20 cellular contexts compared by ENCODE assay signal in genomic region chr19:58237324-58237723, GRCh38. TPM values are rescaled to one million over a fixed set of nuclear protein-coding genes. Genes with fewer than 3 reads are reported as not detected.
DNase-seq lines count a peak whose midpoint lies in the region; ATAC-seq, FAIRE-seq and TF ChIP-seq lines count a peak whose summit lies in the region.
"Had no signal": no experiment of that assay in that cellular context is flagged by ENCODE, and none has a peak within 500 bp of the region (broad histone marks: within the 10 kb centered on the region; RNA-seq: fewer than 3 reads in every experiment).

No MANE protein-coding gene starts in this region.

- TF ChIP-seq POLR2A in K562 (conservative IDR thresholded peaks at IDR 0.05): no peak
- no peak for TF ChIP-seq POLR2A in H1 (IDR thresholded peaks at IDR 0.05; ENCODE audit: control extremely low read depth in 1 of 2, low read depth in 2 of 2, low read length in 2 of 2)

- H2BK5ac ChIP-seq in H1 (ENCODE audit: low read depth, low read length): no peak overlapping the region

- no peaks in the 10 kb centered on the region for H3K23me2 ChIP-seq in H1 (ENCODE audit: low read depth, low read length)

- H2AFZ ChIP-seq in K562 (ENCODE audit: low read depth, low read length) (no peak overlapping the region), H1 (ENCODE audit: low read length) (no peak overlapping the region), smooth muscle cell (ENCODE audit: low read depth) (no peak overlapping the region)

- peaks cover 7% of the 10 kb centered on the region; the same call in 1 of the 2 replicates for H3K79me1 ChIP-seq in H1 (ENCODE audit: low read depth, low read length)

- H3K9ac ChIP-seq in BLaER1 treated with 17β-estradiol and CSF1 and Interleukin-3, amounts not matched to agents 10 nM and 100 nM: no peak overlapping the region
- H3K9ac ChIP-seq in K562 (ENCODE audit: insufficient read depth in 1 of 2, low read depth in 2 of 2, low read length in 2 of 2): no peak overlapping the region
- no peak overlapping the region for H3K9ac ChIP-seq in H1 (replicated peaks in 1 of 4; ENCODE audit: extremely low read depth in 1 of 4, low read depth in 3 of 4, low read length in 3 of 4)
- H3K9ac ChIP-seq in subcutaneous abdominal adipose tissue (ENCODE audit: low read length in 5 of 5): no peak overlapping the region
- no peak overlapping the region for H3K9ac ChIP-seq in smooth muscle cell (ENCODE audit: low read depth)

- H4K20me1 ChIP-seq in BLaER1 treated with 17β-estradiol and CSF1 and Interleukin-3, amounts not matched to agents 10 nM and 100 nM: no peaks in the 10 kb centered on the region
- H4K20me1 ChIP-seq in K562 (replicated peaks; ENCODE audit: control insufficient read depth, insufficient read depth, low read length) (no peaks in the 10 kb centered on the region), H1 (replicated peaks in 1 of 2; ENCODE audit: control insufficient read depth in 1 of 2, insufficient read depth in 2 of 2, low read length in 2 of 2) (peaks cover 4 to 20% of the 10 kb centered on the region in 2 experiments), smooth muscle cell (ENCODE audit: low read depth) (no peaks in the 10 kb centered on the region)

- H4K91ac ChIP-seq in H1 (replicated peaks; ENCODE audit: insufficient read length, low read length): no peak overlapping the region

- no peak overlapping the region for H3K56ac ChIP-seq in H1 (replicated peaks; ENCODE audit: insufficient read length, low read depth, low read length)

- no peaks in the 10 kb centered on the region for H3K4me1 ChIP-seq in BLaER1 treated with 17β-estradiol and CSF1 and Interleukin-3, amounts not matched to agents 10 nM and 100 nM
- no peaks in the 10 kb centered on the region for H3K4me1 ChIP-seq in K562 (replicated peaks in 1 of 2; ENCODE audit: control insufficient read depth in 2 of 2, insufficient read depth in 2 of 2, low read length in 2 of 2)
- no peaks in the 10 kb centered on the region for H3K4me1 ChIP-seq in H1 (replicated peaks in 1 of 4; ENCODE audit: control insufficient read depth in 3 of 4, insufficient read depth in 4 of 4, low read length in 3 of 4)
- no peaks in the 10 kb centered on the region for H3K4me1 ChIP-seq in subcutaneous abdominal adipose tissue (ENCODE audit: control insufficient read depth in 5 of 5, insufficient read depth in 5 of 5, low read length in 5 of 5)
- no peaks in the 10 kb centered on the region for H3K4me1 ChIP-seq in smooth muscle cell (ENCODE audit: low read depth)

- no peak overlapping the region for H3K14ac ChIP-seq in H1 (ENCODE audit: insufficient read length)

- peaks cover 99 to 100% (median 100%) of the 10 kb centered on the region in 11 experiments for H3K9me3 ChIP-seq in BLaER1 treated with 17β-estradiol and CSF1 and Interleukin-3, amounts not matched to agents 10 nM and 100 nM (replicated peaks in 1 of 11)
- 0 out of 2 replicates have a peak, but pooled peaks cover 2% of the 10 kb centered on the region for H3K9me3 ChIP-seq in K562 (replicated peaks; ENCODE audit: control insufficient read depth, insufficient read depth, low read depth, low read length)
- H3K9me3 ChIP-seq in H1 (ENCODE audit: insufficient read depth in 2 of 2, low read depth in 1 of 2, low read length in 1 of 2): no peaks in the 10 kb centered on the region
- H3K9me3 ChIP-seq in subcutaneous abdominal adipose tissue (ENCODE audit: control insufficient read depth in 5 of 5, low read length in 5 of 5): peaks cover 25 to 83% (median 76%) of the 10 kb centered on the region in 5 donors
- H3K9me3 ChIP-seq in smooth muscle cell (replicated peaks; ENCODE audit: low read depth): no peaks in the 10 kb centered on the region

- POLR2A ChIA-PET in K562 (lab: Yijun Ruan, JAX): interaction anchor here (0.6 to 3.0 kb wide), 5 partner anchors 9 to 281 kb away, joined by 3 to 10 read pairs (median 3); partner anchors contain the start of gene ZNF544
- POLR2A ChIA-PET in H1 (lab: Charles Lee; ENCODE audit: partially characterized antibody): interaction anchor here (0.6 to 6.5 kb wide), 16 partner anchors 9 to 390 kb away, joined by 3 to 52 read pairs (median 4); partner anchors contain the start of genes ERVK3-1, ZNF544 and ZNF8

- H2BK15ac ChIP-seq in H1 (ENCODE audit: low read length): no peak overlapping the region

- H3K27ac ChIP-seq in BLaER1 treated with 17β-estradiol and CSF1 and Interleukin-3, amounts not matched to agents 10 nM and 100 nM: no peak overlapping the region
- H3K27ac ChIP-seq in K562 (ENCODE audit: extremely low read depth, low read depth, low read length) (no peak overlapping the region), H1 (ENCODE audit: low read depth, low read length) (no peak overlapping the region), subcutaneous abdominal adipose tissue (ENCODE audit: low read depth, low read length) (no peak overlapping the region), smooth muscle cell (ENCODE audit: low read depth) (no peak overlapping the region)

- H3K18ac ChIP-seq in H1 (ENCODE audit: extremely low read depth, low read length): no peak overlapping the region

- TF ChIP-seq RAD21 in K562 (CRISPR knock-in tag; conservative IDR thresholded peaks at IDR 0.05 in 1 of 2, IDR thresholded peaks at IDR 0.05 in 1 of 2) (no peak), H1 (IDR thresholded peaks at IDR 0.05 in 1 of 2, conservative IDR thresholded peaks at IDR 0.05 in 1 of 2; ENCODE audit: low read depth in 2 of 2, low read length in 2 of 2) (no peak)

- FAIRE-seq in K562 (lab: Jason Lieb, UNC) (no peak), H1 (lab: Jason Lieb, UNC) (no peak)
- FAIRE-seq: D721Med, GM12891, GM18507 had no signal

- H2BK12ac ChIP-seq in H1 (ENCODE audit: low read depth, low read length): no peak overlapping the region

- no peak for DNase-seq in K562 (ENCODE audit: extremely low read depth in 1 of 4, low spot score in 3 of 4)
- no peak for DNase-seq in H1 (ENCODE audit: low read depth in 1 of 2, low spot score in 2 of 2)
- DNase-seq in smooth muscle cell (lab: John Stamatoyannopoulos, UW; ENCODE audit: unreplicated experiment): no peak
- no peak for DNase-seq in amygdala (lab: John Stamatoyannopoulos, UW)
- no peak for DNase-seq in posterior cingulate gyrus
- DNase-seq: CD4-positive, alpha-beta T cell; CD8-positive, alpha-beta memory T cell; DMS 273 treated with DMSO at 0.1 percent for 48 hours; DMS53; DMS79 treated with DMSO at 0.1 percent for 48 hours; GF-D8; GOT3; H7; HCEC 1CT had no signal

- no peak overlapping the region for H2BK20ac ChIP-seq in H1 (ENCODE audit: low read length)

- H3F3A ChIP-seq in smooth muscle cell (ENCODE audit: low read depth): no peaks in the 10 kb centered on the region

- no peak overlapping the region for H3K4ac ChIP-seq in H1 (replicated peaks; ENCODE audit: insufficient read length, low read depth, low read length)

- H2AK5ac ChIP-seq in H1 (ENCODE audit: low read depth, low read length): no peak overlapping the region

- H4K5ac ChIP-seq in H1 (ENCODE audit: insufficient read length, low read depth, low read length): no peak overlapping the region

- H4K8ac ChIP-seq in H1 (ENCODE audit: extremely low read depth, insufficient read depth, low read length): peak overlapping the region; percentile 51; the same call in 1 of the 2 replicates

- no peak overlapping the region for H3K23ac ChIP-seq in H1 (ENCODE audit: insufficient read length)

- ATAC-seq in K562: no peak

- CTCF ChIA-PET in K562 (lab: Yijun Ruan, JAX; ENCODE audit: low intra/inter-chr PET ratio) (no interaction called here), H1 (lab: Charles Lee; ENCODE audit: partially characterized antibody) (interaction anchor here (0.5 to 1.5 kb wide), 3 partner anchors 9 to 255 kb away, joined by 3 to 9 read pairs (median 3); partner anchors contain the start of gene ZNF544)

- H3K36me3 ChIP-seq in BLaER1 treated with 17β-estradiol and CSF1 and Interleukin-3, amounts not matched to agents 10 nM and 100 nM: peaks cover 99 to 100% (median 100%) of the 10 kb centered on the region in 11 experiments
- H3K36me3 ChIP-seq in K562 (ENCODE audit: control insufficient read depth, insufficient read depth, low read length) (peaks cover 69% of the 10 kb centered on the region), H1 (ENCODE audit: control insufficient read depth in 2 of 4, insufficient read depth in 4 of 4, low read length in 3 of 4) (peaks cover 28 to 85% (median 65%) of the 10 kb centered on the region in 4 experiments), subcutaneous abdominal adipose tissue (ENCODE audit: control insufficient read depth in 5 of 5, insufficient read depth in 5 of 5, low read length in 5 of 5) (peaks cover 17 to 68% (median 49%) of the 10 kb centered on the region in 5 donors), smooth muscle cell (ENCODE audit: low read depth) (peaks cover 24% of the 10 kb centered on the region)

- H3K4me2 ChIP-seq in BLaER1 treated with 17β-estradiol and CSF1 and Interleukin-3, amounts not matched to agents 10 nM and 100 nM: no peak overlapping the region
- H3K4me2 ChIP-seq in K562 (ENCODE audit: insufficient read depth, low read length) (no peak overlapping the region), H1 (ENCODE audit: insufficient read depth in 1 of 2, low read depth in 2 of 2, low read length in 2 of 2) (no peak overlapping the region), smooth muscle cell (no peak overlapping the region)

- H3K9me1 ChIP-seq in K562 (ENCODE audit: control insufficient read depth, insufficient read depth, low read length): no peaks in the 10 kb centered on the region

- TF ChIP-seq CTCF in K562 (IDR thresholded peaks at IDR 0.05 in 2 of 3, conservative IDR thresholded peaks at IDR 0.05 in 1 of 3; ENCODE audit: insufficient read depth in 2 of 3, low read depth in 1 of 3, low read length in 3 of 3): no peak
- no peak for TF ChIP-seq CTCF in H1 (IDR thresholded peaks at IDR 0.05; ENCODE audit: control extremely low read depth in 1 of 3, insufficient read depth in 1 of 3, low read depth in 1 of 3, low read length in 3 of 3)
- no peak for TF ChIP-seq CTCF in smooth muscle cell (IDR thresholded peaks at IDR 0.05; ENCODE audit: borderline replicate concordance, insufficient read depth, poor library complexity, severe bottlenecking)

- no TSS peak for BruUV-seq in K562 (replicated peaks; lab: Mats Ljungman, UMichigan)

- H3K27me3 ChIP-seq in BLaER1 treated with 17β-estradiol and CSF1 and Interleukin-3, amounts not matched to agents 10 nM and 100 nM: no peaks in the 10 kb centered on the region
- no peaks in the 10 kb centered on the region for H3K27me3 ChIP-seq in K562 (ENCODE audit: control insufficient read depth in 2 of 2, insufficient read depth in 2 of 2, low read length in 2 of 2)
- no peaks in the 10 kb centered on the region for H3K27me3 ChIP-seq in H1 (replicated peaks in 1 of 4; ENCODE audit: control insufficient read depth in 3 of 4, extremely low read depth in 1 of 4, insufficient read depth in 3 of 4, low read length in 3 of 4)
- no peaks in the 10 kb centered on the region for H3K27me3 ChIP-seq in subcutaneous abdominal adipose tissue (ENCODE audit: control insufficient read depth in 5 of 5, insufficient read depth in 4 of 5, low read length in 5 of 5)
- H3K27me3 ChIP-seq in smooth muscle cell (ENCODE audit: low read depth): no peaks in the 10 kb centered on the region

- TF ChIP-seq EP300 in K562 (IDR thresholded peaks at IDR 0.05; ENCODE audit: low read length) (no peak), H1 (IDR thresholded peaks at IDR 0.05; ENCODE audit: borderline replicate concordance in 1 of 2, low read depth in 2 of 2, low read length in 2 of 2) (no peak)

- H3K79me2 ChIP-seq in K562 (ENCODE audit: control insufficient read depth, insufficient read depth, low read length) (peaks cover 7% of the 10 kb centered on the region; the same call in 2 of the 3 replicates), H1 (ENCODE audit: control insufficient read depth in 1 of 2, insufficient read depth in 2 of 2, low read length in 2 of 2) (peaks cover 4 to 44% of the 10 kb centered on the region in 2 experiments; a peak in 3 of 4 replicates), smooth muscle cell (ENCODE audit: low read depth) (peaks cover 17% of the 10 kb centered on the region)

- intact Hi-C loops in K562 (cut with micrococcal nuclease) (no loop called here), posterior cingulate gyrus (cut with DNase I) (no loop called here)

- 66% methylated on average over 10 of the region's 10 CpGs for WGBS in K562 (ENCODE audit: insufficient coverage, low coverage, missing lambda C conversion rate)
- 90% methylated on average over 10 of the region's 10 CpGs; no CpG with 5 or more reads in 1 of the 2 experiments for WGBS in H1 (ENCODE audit: extremely low coverage in 1 of 2, insufficient coverage in 1 of 2, insufficient read length in 1 of 2, insufficient replicate concordance in 2 of 2, low coverage in 1 of 2, low lambda C conversion rate in 2 of 2, missing lambda C conversion rate in 1 of 2), 2 experiments
- WGBS in smooth muscle cell (ENCODE audit: low lambda C conversion rate): 96% methylated on average over 10 of the region's 10 CpGs

- H2BK120ac ChIP-seq in H1 (replicated peaks; ENCODE audit: low read depth, low read length): no peak overlapping the region

- peak overlapping the region in 6 of 10 experiments; percentile 10 to 36 (median 26); a peak in 6 of 20 replicates for H3K4me3 ChIP-seq in BLaER1 treated with 17β-estradiol and CSF1 and Interleukin-3, amounts not matched to agents 10 nM and 100 nM
- H3K4me3 ChIP-seq in K562 (no peak overlapping the region), H1 (ENCODE audit: extremely low read depth in 1 of 4, insufficient read depth in 2 of 4, low read depth in 3 of 4, low read length in 4 of 4) (no peak overlapping the region), subcutaneous abdominal adipose tissue (ENCODE audit: low read depth in 1 of 5, low read length in 5 of 5) (peak overlapping the region in 3 of 5 donors; percentile 22 to 41 (median 28)), smooth muscle cell (no peak overlapping the region)

- in situ Hi-C loops in K562 (cut with MboI): no loop called here

RNA-seq across cellular contexts. Expression of gene ZNF544, which starts 8.6 kb away (rescaled TPM):
- total RNA-seq in K562 (2011; cell fraction: chromatin; rRNA removed; ENCODE audit: low replicate concordance): 180 and 209 TPM in 2 replicates
- 126 and 168 TPM in 2 replicates for total RNA-seq in K562 (2011; cell fraction: nucleolus; rRNA removed)
- 185 and 198 TPM in 2 replicates for total RNA-seq in K562 (2011; cell fraction: nucleoplasm; rRNA removed)
- total RNA-seq in K562 (2014; rRNA removed) (59.0 and 64.1 TPM in 2 replicates), K562 (2014; rRNA removed; fragmentation: Illumina TruSeq; extraction: Trizol) (51.3 and 53.5 TPM in 2 replicates), K562 (2015; rRNA removed; fragmentation: Illumina TruSeq; extraction: Trizol) (37.8 and 39.4 TPM in 2 replicates), K562 (2021) (37.5 and 43.6 TPM in 2 replicates), smooth muscle cell (25.6 and 144 TPM in 2 replicates)
- polyA plus RNA-seq in K562 (2011; rRNA removed) (45.6 and 53.5 TPM in 2 replicates), K562 (2014; fragmentation: Illumina TruSeq; extraction: Trizol) (32.3 and 39.3 TPM in 2 replicates), K562 (2014; fragmentation: Nextera tagmentation; extraction: Ambion mirVana) (10 to 100 TPM; 23.6 to 28.6 TPM), K562 (2014; rRNA removed) (41.4 and 53.8 TPM in 2 replicates), H1 (2011; rRNA removed) (47.9 and 48.8 TPM in 2 replicates), smooth muscle cell (12.9 and 21.4 TPM in 2 replicates)
- 58.4 and 62.6 TPM in 2 replicates for polyA plus RNA-seq in K562 (2011; cell fraction: cytosol; rRNA removed)
- polyA plus RNA-seq in K562 (2011; cell fraction: nucleus; rRNA removed): 46.0 and 65.8 TPM in 2 replicates
- polyA plus RNA-seq in K562 (2012): 35.3 and 39.5 TPM in 2 replicates
- polyA minus RNA-seq in K562 (2011; rRNA and poly(A)+ RNA removed): 51.3 and 61.6 TPM in 2 replicates
- polyA minus RNA-seq in K562 (2011; cell fraction: cytosol; rRNA and poly(A)+ RNA removed): 20.8 and 23.3 TPM in 2 replicates
- polyA minus RNA-seq in K562 (2011; cell fraction: nucleus; rRNA and poly(A)+ RNA removed): 45.1 and 54.5 TPM in 2 replicates
- 54.5 and 60.8 TPM in 2 replicates for total RNA-seq in H1 (2021; fragmentation: NEBNext Ultra II Directional; extraction: Animal tissue kit (Norgen Biotek cat#: 25700))
- 61.3 TPM for polyA plus RNA-seq in H1 (2011; cell fraction: cytosol; rRNA removed)
- 68.7 TPM for polyA plus RNA-seq in H1 (2011; cell fraction: nucleus; rRNA removed)
- 50.6 to 67.0 TPM (median 60.0 TPM) in 4 replicates for polyA plus RNA-seq in H1 (2012, experiment 1 of 2)
- 14.2 TPM for polyA plus RNA-seq in H1 (2012, experiment 2 of 2)
- 35.8 TPM for polyA plus RNA-seq in H1 (2013, experiment 1 of 2)
- 33.3 TPM for polyA plus RNA-seq in H1 (2013, experiment 2 of 2)
- polyA minus RNA-seq in H1 (2011; rRNA and poly(A)+ RNA removed): 106 and 107 TPM in 2 replicates
- 45.9 TPM for polyA minus RNA-seq in H1 (2011; cell fraction: cytosol; rRNA and poly(A)+ RNA removed)
- 135 TPM for polyA minus RNA-seq in H1 (2011; cell fraction: nucleus; rRNA and poly(A)+ RNA removed)
- total RNA-seq: A172 had no signal

RNA-seq across cellular contexts. Expression of gene ZNF8, which starts 41.4 kb away (rescaled TPM):
- 22.6 and 25.3 TPM in 2 replicates for total RNA-seq in K562 (2011; cell fraction: chromatin; rRNA removed; ENCODE audit: low replicate concordance)
- 15.4 and 17.0 TPM in 2 replicates for total RNA-seq in K562 (2011; cell fraction: nucleolus; rRNA removed)
- 21.6 and 29.5 TPM in 2 replicates for total RNA-seq in K562 (2011; cell fraction: nucleoplasm; rRNA removed)
- 5.4 and 6.4 TPM in 2 replicates for total RNA-seq in K562 (2014; rRNA removed)
- total RNA-seq in K562 (2014; rRNA removed; fragmentation: Illumina TruSeq; extraction: Trizol): 5.4 and 5.6 TPM in 2 replicates
- 5.6 and 5.8 TPM in 2 replicates for total RNA-seq in K562 (2015; rRNA removed; fragmentation: Illumina TruSeq; extraction: Trizol)
- 7.0 and 7.7 TPM in 2 replicates for total RNA-seq in K562 (2021)
- polyA plus RNA-seq in K562 (2011; rRNA removed): 4.7 and 6.4 TPM in 2 replicates
- 4.2 and 6.3 TPM in 2 replicates for polyA plus RNA-seq in K562 (2011; cell fraction: cytosol; rRNA removed)
- polyA plus RNA-seq in K562 (2011; cell fraction: nucleus; rRNA removed): 12.4 and 13.1 TPM in 2 replicates
- polyA plus RNA-seq in K562 (2012): 1.3 and 1.5 TPM in 2 replicates
- 3.1 and 3.2 TPM in 2 replicates for polyA plus RNA-seq in K562 (2014; fragmentation: Illumina TruSeq; extraction: Trizol)
- 1 to 10 TPM in 1 of 2 experiments, under 1 TPM in 1; 0.71 to 1.0 TPM for polyA plus RNA-seq in K562 (2014; fragmentation: Nextera tagmentation; extraction: Ambion mirVana)
- 3.7 and 3.8 TPM in 2 replicates for polyA plus RNA-seq in K562 (2014; rRNA removed)
- polyA minus RNA-seq in K562 (2011; rRNA and poly(A)+ RNA removed): 10.6 and 11.6 TPM in 2 replicates
- polyA minus RNA-seq in K562 (2011; cell fraction: cytosol; rRNA and poly(A)+ RNA removed): 7.4 and 9.4 TPM in 2 replicates
- 3.9 and 6.4 TPM in 2 replicates for polyA minus RNA-seq in K562 (2011; cell fraction: nucleus; rRNA and poly(A)+ RNA removed)
- 20.5 and 21.5 TPM in 2 replicates for total RNA-seq in H1 (2021; fragmentation: NEBNext Ultra II Directional; extraction: Animal tissue kit (Norgen Biotek cat#: 25700))
- polyA plus RNA-seq in H1 (2011; rRNA removed): 9.2 and 9.8 TPM in 2 replicates
- 7.0 TPM for polyA plus RNA-seq in H1 (2011; cell fraction: cytosol; rRNA removed)
- polyA plus RNA-seq in H1 (2011; cell fraction: nucleus; rRNA removed): 15.2 TPM
- 5.5 to 7.9 TPM (median 6.5 TPM) in 4 replicates for polyA plus RNA-seq in H1 (2012, experiment 1 of 2)
- polyA plus RNA-seq in H1 (2012, experiment 2 of 2): 4.9 TPM
- 9.6 TPM for polyA plus RNA-seq in H1 (2013, experiment 1 of 2)
- 8.2 TPM for polyA plus RNA-seq in H1 (2013, experiment 2 of 2)
- 30.0 and 32.5 TPM in 2 replicates for polyA minus RNA-seq in H1 (2011; rRNA and poly(A)+ RNA removed)
- polyA minus RNA-seq in H1 (2011; cell fraction: cytosol; rRNA and poly(A)+ RNA removed): 17.0 TPM
- polyA minus RNA-seq in H1 (2011; cell fraction: nucleus; rRNA and poly(A)+ RNA removed): 15.0 TPM
- total RNA-seq in smooth muscle cell: 6.6 and 7.8 TPM in 2 replicates
- polyA plus RNA-seq in smooth muscle cell: 1.1 and 1.8 TPM in 2 replicates

RNA-seq across cellular contexts. Expression of gene ZNF274, which starts 54.5 kb away (rescaled TPM):
- 87.2 and 99.4 TPM in 2 replicates for total RNA-seq in K562 (2011; cell fraction: chromatin; rRNA removed; ENCODE audit: low replicate concordance)
- total RNA-seq in K562 (2011; cell fraction: nucleolus; rRNA removed): 74.9 and 80.5 TPM in 2 replicates
- total RNA-seq in K562 (2011; cell fraction: nucleoplasm; rRNA removed): 74.5 and 86.6 TPM in 2 replicates
- total RNA-seq in K562 (2014; rRNA removed) (28.1 and 31.1 TPM in 2 replicates), K562 (2014; rRNA removed; fragmentation: Illumina TruSeq; extraction: Trizol) (26.8 and 28.9 TPM in 2 replicates), K562 (2015; rRNA removed; fragmentation: Illumina TruSeq; extraction: Trizol) (21.5 and 22.1 TPM in 2 replicates), K562 (2021) (28.2 and 28.7 TPM in 2 replicates), smooth muscle cell (23.8 and 29.2 TPM in 2 replicates)
- polyA plus RNA-seq in K562 (2011; rRNA removed) (35.3 and 37.0 TPM in 2 replicates), K562 (2014; fragmentation: Illumina TruSeq; extraction: Trizol) (32.0 and 32.8 TPM in 2 replicates), K562 (2014; fragmentation: Nextera tagmentation; extraction: Ambion mirVana) (1 to 10 TPM; 5.2 to 5.4 TPM), K562 (2014; rRNA removed) (31.0 and 33.6 TPM in 2 replicates), H1 (2011; rRNA removed) (13.3 and 14.2 TPM in 2 replicates), smooth muscle cell (27.2 and 29.5 TPM in 2 replicates)
- polyA plus RNA-seq in K562 (2011; cell fraction: cytosol; rRNA removed): 22.3 and 30.4 TPM in 2 replicates
- polyA plus RNA-seq in K562 (2011; cell fraction: nucleus; rRNA removed): 53.2 and 72.8 TPM in 2 replicates
- 21.8 and 36.4 TPM in 2 replicates for polyA plus RNA-seq in K562 (2012)
- polyA minus RNA-seq in K562 (2011; rRNA and poly(A)+ RNA removed): 32.7 and 33.5 TPM in 2 replicates
- polyA minus RNA-seq in K562 (2011; cell fraction: cytosol; rRNA and poly(A)+ RNA removed): 15.4 and 16.8 TPM in 2 replicates
- 34.1 and 47.1 TPM in 2 replicates for polyA minus RNA-seq in K562 (2011; cell fraction: nucleus; rRNA and poly(A)+ RNA removed)
- 25.1 and 27.7 TPM in 2 replicates for total RNA-seq in H1 (2021; fragmentation: NEBNext Ultra II Directional; extraction: Animal tissue kit (Norgen Biotek cat#: 25700))
- polyA plus RNA-seq in H1 (2011; cell fraction: cytosol; rRNA removed): 22.8 TPM
- 31.8 TPM for polyA plus RNA-seq in H1 (2011; cell fraction: nucleus; rRNA removed)
- polyA plus RNA-seq in H1 (2012, experiment 1 of 2): 23.2 to 26.0 TPM (median 24.9 TPM) in 4 replicates
- 6.0 TPM for polyA plus RNA-seq in H1 (2012, experiment 2 of 2)
- polyA plus RNA-seq in H1 (2013, experiment 1 of 2): 15.6 TPM
- 15.7 TPM for polyA plus RNA-seq in H1 (2013, experiment 2 of 2)
- polyA minus RNA-seq in H1 (2011; rRNA and poly(A)+ RNA removed): 30.2 and 34.7 TPM in 2 replicates
- polyA minus RNA-seq in H1 (2011; cell fraction: cytosol; rRNA and poly(A)+ RNA removed): 18.1 TPM
- polyA minus RNA-seq in H1 (2011; cell fraction: nucleus; rRNA and poly(A)+ RNA removed): 42.1 TPM

Comparison
In these comparisons a context has a peak if more than half of its experiments do, and no peak if none do; other contexts are left out.
1. H3K4me3 ChIP-seq: peak in BLaER1 treated with 17β-estradiol and CSF1 and Interleukin-3, amounts not matched to agents 10 nM and 100 nM (6 of 10) and subcutaneous abdominal adipose tissue (3 of 5); none in K562 (single experiment), H1 (0 of 4) and smooth muscle cell (single experiment).